8 cellular contexts compared by ENCODE assay signal in genomic region chr19:49528211-49528771, GRCh38. TPM values are rescaled to one million over a fixed set of nuclear protein-coding genes. Genes with fewer than 3 reads are reported as not detected.
DNase-seq lines count a peak whose midpoint lies in the region; ATAC-seq, FAIRE-seq and TF ChIP-seq lines count a peak whose summit lies in the region.

No MANE protein-coding gene starts in this region.

- H3K4me3 ChIP-seq in K562, result peak overlapping the region; percentile 44
- peak overlapping the region; percentile 16 to 26 (median 22) for H3K4me3 ChIP-seq in right lobe of liver
- peak overlapping the region; percentile 52 to 54 for H3K4me3 ChIP-seq in tibial artery

- no peaks in the 10 kb centered on the region for H3K79me2 ChIP-seq in K562 (ENCODE audit: control insufficient read depth, insufficient read depth, low read length)

- H3K36me3 ChIP-seq in K562 (ENCODE audit: control insufficient read depth, insufficient read depth, low read length), result no peaks in the 10 kb centered on the region
- peaks cover 0 to 60% (median 5%) of the 10 kb centered on the region in 4 donors for H3K36me3 ChIP-seq in right lobe of liver
- peaks cover 0 to 21% (median 0%) of the 10 kb centered on the region in 3 donors for H3K36me3 ChIP-seq in tibial artery

- CTCF ChIA-PET in activated CD4-positive, alpha-beta T cell treated with anti-CD3 and anti-CD28 coated beads, Interleukin-2, amount 10 ng/mL, durations not matched to agents 7 days and 5 days (lab: Charles Lee), result interaction anchor here (0.8 to 1.9 kb wide), 8 partner anchors 13 to 130 kb away, joined by 3 to 8 read pairs (median 4); no protein-coding TSS in a partner anchor
- CTCF ChIA-PET in K562 (lab: Yijun Ruan, JAX; ENCODE audit: low intra/inter-chr PET ratio), result interaction anchor here (0.6 kb wide), 1 partner anchor 31 kb away, joined by 4 read pairs; no protein-coding TSS in a partner anchor

- no peaks in the 10 kb centered on the region for H3K9me1 ChIP-seq in K562 (ENCODE audit: control insufficient read depth, insufficient read depth, low read length)

- peak overlapping the region; percentile 73 for H3K4me3 Mint-ChIP-seq in activated CD4-positive, alpha-beta T cell treated with anti-CD3 and anti-CD28 coated beads, Interleukin-2, amount 10 ng/mL, durations not matched to agents 7 days and 5 days

- POLR2A ChIA-PET in activated CD4-positive, alpha-beta T cell treated with anti-CD3 and anti-CD28 coated beads, Interleukin-2, amount 10 ng/mL, durations not matched to agents 7 days and 5 days (lab: Charles Lee), result no interaction called here
- POLR2A ChIA-PET in K562 (lab: Yijun Ruan, JAX), result interaction anchor here (0.8 to 1.4 kb wide), 8 partner anchors 16 to 609 kb away, joined by 3 to 14 read pairs (median 4); partner anchors contain the start of genes NOSIP and RPS11

- FAIRE-seq in K562 (lab: Jason Lieb, UNC) (no peak), H54 (lab: Jason Lieb, UNC) (no peak)

- H3K27ac Mint-ChIP-seq in activated CD4-positive, alpha-beta T cell treated with anti-CD3 and anti-CD28 coated beads, Interleukin-2, amount 10 ng/mL, durations not matched to agents 7 days and 5 days, result peak overlapping the region; percentile 57

- peak overlapping the region; percentile 94 for H2AFZ ChIP-seq in K562 (ENCODE audit: low read depth, low read length)

- no peaks in the 10 kb centered on the region for H3K36me3 Mint-ChIP-seq in activated CD4-positive, alpha-beta T cell treated with anti-CD3 and anti-CD28 coated beads, Interleukin-2, amount 10 ng/mL, durations not matched to agents 7 days and 5 days (ENCODE audit: low read depth)

- H3K27me3 Mint-ChIP-seq in activated CD4-positive, alpha-beta T cell treated with anti-CD3 and anti-CD28 coated beads, Interleukin-2, amount 10 ng/mL, durations not matched to agents 7 days and 5 days, result peaks cover 4% of the 10 kb centered on the region

- H3K4me1 ChIP-seq in K562 (replicated peaks in 1 of 2; ENCODE audit: control insufficient read depth in 2 of 2, insufficient read depth in 2 of 2, low read length in 2 of 2) (peaks cover 10 to 40% of the 10 kb centered on the region in 2 experiments; a peak in 4 of 5 replicates), right lobe of liver (no peaks in the 10 kb centered on the region), tibial artery (peaks cover 0 to 24% (median 12%) of the 10 kb centered on the region in 4 donors)

- H3K27me3 ChIP-seq in K562 (ENCODE audit: control insufficient read depth in 2 of 2, insufficient read depth in 2 of 2, low read length in 2 of 2) (no peaks in the 10 kb centered on the region), right lobe of liver (no peaks in the 10 kb centered on the region), tibial artery (no peaks in the 10 kb centered on the region)

- TF ChIP-seq RAD21 in K562 (CRISPR knock-in tag; conservative IDR thresholded peaks at IDR 0.05 in 1 of 2, IDR thresholded peaks at IDR 0.05 in 1 of 2), result no peak

- no peak for TF ChIP-seq EP300 in K562 (IDR thresholded peaks at IDR 0.05; ENCODE audit: low read length)

- no peak for DNase-seq in activated CD4-positive, alpha-beta T cell treated with anti-CD3 and anti-CD28 coated beads, Interleukin-2, amount 10 ng/mL, durations not matched to agents 7 days and 5 days
- no peak for DNase-seq in activated CD4-positive, alpha-beta T cell treated with anti-CD3 and anti-CD28 coated beads, Interleukin-2, amount 50 U/mL, for 48 hours
- DNase-seq in K562 (ENCODE audit: extremely low read depth in 1 of 4, low spot score in 3 of 4), result peak in 2 of 4 experiments; percentile 8 to 10
- DNase-seq in right lobe of liver, result no peak
- DNase-seq in tibial artery, result peak; percentile 53 to 75
- no peak for DNase-seq in H54 (ENCODE audit: insufficient read length, low spot score)
- no peak for DNase-seq in iPS-NIHi11 (ENCODE audit: low spot score)

- TF ChIP-seq CTCF in K562 (IDR thresholded peaks at IDR 0.05 in 2 of 3, conservative IDR thresholded peaks at IDR 0.05 in 1 of 3; ENCODE audit: insufficient read depth in 2 of 3, low read depth in 1 of 3, low read length in 3 of 3), result no peak
- TF ChIP-seq CTCF in right lobe of liver (IDR thresholded peaks at IDR 0.05), result no peak
- TF ChIP-seq CTCF in tibial artery (IDR thresholded peaks at IDR 0.05), result no peak

- in situ Hi-C loops in K562 (cut with MboI), result no loop called here

- WGBS in K562 (ENCODE audit: insufficient coverage, low coverage, missing lambda C conversion rate), result 33% methylated on average over 20 of the region's 25 CpGs
- 68% methylated on average over 18 of the region's 25 CpGs for WGBS in right lobe of liver (ENCODE audit: insufficient coverage, low coverage, low lambda C conversion rate, missing lambda C conversion rate)

- H3K9me3 Mint-ChIP-seq in activated CD4-positive, alpha-beta T cell treated with anti-CD3 and anti-CD28 coated beads, Interleukin-2, amount 10 ng/mL, durations not matched to agents 7 days and 5 days, result no peaks in the 10 kb centered on the region

- BruUV-seq in K562 (replicated peaks; lab: Mats Ljungman, UMichigan), result TSS peak; percentile 90

- TF ChIP-seq POLR2A in K562 (conservative IDR thresholded peaks at IDR 0.05), result no peak
- no peak for TF ChIP-seq POLR2A in right lobe of liver (IDR thresholded peaks at IDR 0.05)
- TF ChIP-seq POLR2A in H54 (IDR thresholded peaks at IDR 0.05; ENCODE audit: low read depth, low read length), result no peak

- H3K4me1 Mint-ChIP-seq in activated CD4-positive, alpha-beta T cell treated with anti-CD3 and anti-CD28 coated beads, Interleukin-2, amount 10 ng/mL, durations not matched to agents 7 days and 5 days, result peaks cover 26% of the 10 kb centered on the region

- H3K9me3 ChIP-seq in K562 (replicated peaks; ENCODE audit: control insufficient read depth, insufficient read depth, low read depth, low read length) (no peaks in the 10 kb centered on the region), right lobe of liver (no peaks in the 10 kb centered on the region), tibial artery (no peaks in the 10 kb centered on the region)

- no peak for ATAC-seq in K562
- peak in 3 of 4 donors; percentile 13 to 24 (median 17) for ATAC-seq in right lobe of liver
- ATAC-seq in HG03139 (IDR thresholded peaks at IDR 0.05; ENCODE audit: unreplicated experiment), result no peak

- peak overlapping the region; percentile 82 for H3K4me2 ChIP-seq in K562 (ENCODE audit: insufficient read depth, low read length)

- peak overlapping the region; percentile 60 to 93; a peak in 3 of 4 replicates for H3K9ac ChIP-seq in K562 (ENCODE audit: insufficient read depth in 1 of 2, low read depth in 2 of 2, low read length in 2 of 2)

- intact Hi-C loops in K562 (cut with micrococcal nuclease), result no loop called here
- intact Hi-C loops in right lobe of liver (cut with DNase I), result no loop called here
- intact Hi-C loops in tibial artery (cut with DNase I; ENCODE audit: low total_unique reads), result no loop called here

- H4K20me1 ChIP-seq in K562 (replicated peaks; ENCODE audit: control insufficient read depth, insufficient read depth, low read length), result no peaks in the 10 kb centered on the region

- H3K27ac ChIP-seq in K562 (ENCODE audit: extremely low read depth, low read depth, low read length) (no peak overlapping the region), right lobe of liver (peak overlapping the region in 2 of 3 donors; percentile 16 to 24), tibial artery (peak overlapping the region; percentile 61 to 74)

RNA-seq across cellular contexts. Expression of gene RCN3, which starts 0.5 kb away (rescaled TPM):
- total RNA-seq in activated CD4-positive, alpha-beta T cell treated with anti-CD3 and anti-CD28 coated beads, Interleukin-2, amount 10 ng/mL, durations not matched to agents 7 days and 5 days, result 1 to 10 TPM; 4.2 TPM
- total RNA-seq in K562 (2011; cell fraction: chromatin; rRNA removed; ENCODE audit: low replicate concordance), result 2.7 and 4.6 TPM in 2 replicates
- total RNA-seq in K562 (2011; cell fraction: nucleolus; rRNA removed), result 6.2 and 9.2 TPM in 2 replicates
- 6.4 and 6.9 TPM in 2 replicates for total RNA-seq in K562 (2011; cell fraction: nucleoplasm; rRNA removed)
- total RNA-seq in K562 (2014; rRNA removed) (14.1 and 17.7 TPM in 2 replicates), K562 (2014; rRNA removed; fragmentation: Illumina TruSeq; extraction: Trizol) (0.70 and 1.3 TPM in 2 replicates), K562 (2015; rRNA removed; fragmentation: Illumina TruSeq; extraction: Trizol) (2.6 and 3.2 TPM in 2 replicates), K562 (2021) (9.0 TPM in 2 replicates), right lobe of liver (10 to 100 TPM in 3 of 6 experiments, 1 to 10 TPM in 3; 5.3 to 18.0 (median 10.9) TPM)
- polyA plus RNA-seq in K562 (2011; rRNA removed) (1.6 and 3.3 TPM in 2 replicates), K562 (2014; fragmentation: Illumina TruSeq; extraction: Trizol) (2.0 and 6.4 TPM in 2 replicates), K562 (2014; fragmentation: Nextera tagmentation; extraction: Ambion mirVana) (under 1 TPM; 0.43 to 0.76 TPM), K562 (2014; rRNA removed) (4.9 and 6.8 TPM in 2 replicates)
- polyA plus RNA-seq in K562 (2011; cell fraction: cytosol; rRNA removed), result 4.5 and 6.6 TPM in 2 replicates
- polyA plus RNA-seq in K562 (2011; cell fraction: nucleus; rRNA removed), result 5.2 TPM in 2 replicates
- 4.2 and 4.7 TPM in 2 replicates for polyA plus RNA-seq in K562 (2012)
- 0.15 and 0.25 TPM in 2 replicates for polyA minus RNA-seq in K562 (2011; rRNA and poly(A)+ RNA removed)
- polyA minus RNA-seq in K562 (2011; cell fraction: cytosol; rRNA and poly(A)+ RNA removed), result 3.2 and 8.5 TPM in 2 replicates
- polyA minus RNA-seq in K562 (2011; cell fraction: nucleus; rRNA and poly(A)+ RNA removed), result 1.5 and 2.7 TPM in 2 replicates

RNA-seq across cellular contexts. Expression of gene FCGRT, which starts 15.8 kb away (rescaled TPM):
- 10 to 100 TPM; 25.0 to 27.4 TPM for total RNA-seq in activated CD4-positive, alpha-beta T cell treated with anti-CD3 and anti-CD28 coated beads, Interleukin-2, amount 10 ng/mL, durations not matched to agents 7 days and 5 days
- 2.5 and 8.7 TPM in 2 replicates for total RNA-seq in K562 (2011; cell fraction: chromatin; rRNA removed; ENCODE audit: low replicate concordance)
- total RNA-seq in K562 (2011; cell fraction: nucleolus; rRNA removed), result 5.9 and 8.0 TPM in 2 replicates
- total RNA-seq in K562 (2011; cell fraction: nucleoplasm; rRNA removed), result 4.7 and 6.6 TPM in 2 replicates
- total RNA-seq in K562 (2014; rRNA removed) (0.77 and 2.8 TPM in 2 replicates), K562 (2014; rRNA removed; fragmentation: Illumina TruSeq; extraction: Trizol) (0.38 and 1.1 TPM in 2 replicates), K562 (2015; rRNA removed; fragmentation: Illumina TruSeq; extraction: Trizol) (1.2 and 1.7 TPM in 2 replicates), K562 (2021) (2.2 and 4.0 TPM in 2 replicates), right lobe of liver (100 to 1,000 TPM; 123 to 335 (median 245) TPM)
- polyA plus RNA-seq in K562 (2011; rRNA removed) (1.0 and 8.6 TPM in 2 replicates), K562 (2014; fragmentation: Illumina TruSeq; extraction: Trizol) (1.4 and 1.6 TPM in 2 replicates), K562 (2014; fragmentation: Nextera tagmentation; extraction: Ambion mirVana) (under 1 TPM; 0.11 to 0.18 TPM), K562 (2014; rRNA removed) (1.8 and 2.2 TPM in 2 replicates)
- 2.7 and 9.7 TPM in 2 replicates for polyA plus RNA-seq in K562 (2011; cell fraction: cytosol; rRNA removed)
- polyA plus RNA-seq in K562 (2011; cell fraction: nucleus; rRNA removed), result 3.4 and 18.3 TPM in 2 replicates
- 3.5 and 7.8 TPM in 2 replicates for polyA plus RNA-seq in K562 (2012)
- 0.56 and 3.3 TPM in 2 replicates for polyA minus RNA-seq in K562 (2011; rRNA and poly(A)+ RNA removed)
- 1.4 and 10.9 TPM in 2 replicates for polyA minus RNA-seq in K562 (2011; cell fraction: cytosol; rRNA and poly(A)+ RNA removed)
- polyA minus RNA-seq in K562 (2011; cell fraction: nucleus; rRNA and poly(A)+ RNA removed), result 0.40 and 2.1 TPM in 2 replicates

RNA-seq across cellular contexts. Expression of gene RPS11, which starts 32.1 kb away (rescaled TPM):
- 1,000 to 10,000 TPM; 1,996 to 2,084 TPM for total RNA-seq in activated CD4-positive, alpha-beta T cell treated with anti-CD3 and anti-CD28 coated beads, Interleukin-2, amount 10 ng/mL, durations not matched to agents 7 days and 5 days
- 240 and 424 TPM in 2 replicates for total RNA-seq in K562 (2011; cell fraction: chromatin; rRNA removed; ENCODE audit: low replicate concordance)
- 713 and 872 TPM in 2 replicates for total RNA-seq in K562 (2011; cell fraction: nucleolus; rRNA removed)
- 819 and 1,369 TPM in 2 replicates for total RNA-seq in K562 (2011; cell fraction: nucleoplasm; rRNA removed)
- total RNA-seq in K562 (2014; rRNA removed) (4,429 and 4,457 TPM in 2 replicates), K562 (2014; rRNA removed; fragmentation: Illumina TruSeq; extraction: Trizol) (3,727 and 4,095 TPM in 2 replicates), K562 (2015; rRNA removed; fragmentation: Illumina TruSeq; extraction: Trizol) (4,584 and 4,811 TPM in 2 replicates), K562 (2021) (2,569 and 2,586 TPM in 2 replicates), right lobe of liver (1,000 to 10,000 TPM in 2 of 6 experiments, 100 to 1,000 TPM in 4; 417 to 1,739 (median 617) TPM)
- polyA plus RNA-seq in K562 (2011; rRNA removed) (3,634 and 4,412 TPM in 2 replicates), K562 (2014; fragmentation: Illumina TruSeq; extraction: Trizol) (9,049 and 9,152 TPM in 2 replicates), K562 (2014; fragmentation: Nextera tagmentation; extraction: Ambion mirVana) (1,000 to 10,000 TPM; 3,635 to 4,338 TPM), K562 (2014; rRNA removed) (4,533 and 5,388 TPM in 2 replicates)
- 6,629 and 8,365 TPM in 2 replicates for polyA plus RNA-seq in K562 (2011; cell fraction: cytosol; rRNA removed)
- polyA plus RNA-seq in K562 (2011; cell fraction: nucleus; rRNA removed), result 1,560 and 2,176 TPM in 2 replicates
- 4,370 and 4,381 TPM in 2 replicates for polyA plus RNA-seq in K562 (2012)
- polyA minus RNA-seq in K562 (2011; rRNA and poly(A)+ RNA removed), result 1,200 and 1,243 TPM in 2 replicates
- 776 and 786 TPM in 2 replicates for polyA minus RNA-seq in K562 (2011; cell fraction: cytosol; rRNA and poly(A)+ RNA removed)
- polyA minus RNA-seq in K562 (2011; cell fraction: nucleus; rRNA and poly(A)+ RNA removed), result 241 and 515 TPM in 2 replicates

RNA-seq across cellular contexts. Expression of gene RPL13A, which starts 40.9 kb away (rescaled TPM):
- 1,000 to 10,000 TPM; 2,327 to 2,349 TPM for total RNA-seq in activated CD4-positive, alpha-beta T cell treated with anti-CD3 and anti-CD28 coated beads, Interleukin-2, amount 10 ng/mL, durations not matched to agents 7 days and 5 days
- total RNA-seq in K562 (2011; cell fraction: chromatin; rRNA removed; ENCODE audit: low replicate concordance), result 424 and 920 TPM in 2 replicates
- total RNA-seq in K562 (2011; cell fraction: nucleolus; rRNA removed), result 1,992 and 2,335 TPM in 2 replicates
- total RNA-seq in K562 (2011; cell fraction: nucleoplasm; rRNA removed), result 1,435 and 2,039 TPM in 2 replicates
- total RNA-seq in K562 (2014; rRNA removed) (4,435 and 4,908 TPM in 2 replicates), K562 (2014; rRNA removed; fragmentation: Illumina TruSeq; extraction: Trizol) (1,693 and 1,744 TPM in 2 replicates), K562 (2015; rRNA removed; fragmentation: Illumina TruSeq; extraction: Trizol) (2,336 and 2,363 TPM in 2 replicates), K562 (2021) (3,484 and 3,598 TPM in 2 replicates), right lobe of liver (100 to 1,000 TPM; 675 to 992 (median 801) TPM)
- polyA plus RNA-seq in K562 (2011; rRNA removed) (3,377 and 4,740 TPM in 2 replicates), K562 (2014; fragmentation: Illumina TruSeq; extraction: Trizol) (2,949 and 2,951 TPM in 2 replicates), K562 (2014; fragmentation: Nextera tagmentation; extraction: Ambion mirVana) (1,000 to 10,000 TPM; 2,516 to 2,665 TPM), K562 (2014; rRNA removed) (5,374 and 5,482 TPM in 2 replicates)
- polyA plus RNA-seq in K562 (2011; cell fraction: cytosol; rRNA removed), result 4,156 and 5,491 TPM in 2 replicates
- polyA plus RNA-seq in K562 (2011; cell fraction: nucleus; rRNA removed), result 2,583 and 2,819 TPM in 2 replicates
- polyA plus RNA-seq in K562 (2012), result 5,015 and 6,183 TPM in 2 replicates
- 823 and 942 TPM in 2 replicates for polyA minus RNA-seq in K562 (2011; rRNA and poly(A)+ RNA removed)
- 967 and 1,445 TPM in 2 replicates for polyA minus RNA-seq in K562 (2011; cell fraction: cytosol; rRNA and poly(A)+ RNA removed)
- 1,358 and 2,443 TPM in 2 replicates for polyA minus RNA-seq in K562 (2011; cell fraction: nucleus; rRNA and poly(A)+ RNA removed)

RNA-seq across cellular contexts. Expression of gene NOSIP, which starts 52.1 kb away (rescaled TPM):
- total RNA-seq in activated CD4-positive, alpha-beta T cell treated with anti-CD3 and anti-CD28 coated beads, Interleukin-2, amount 10 ng/mL, durations not matched to agents 7 days and 5 days, result 100 to 1,000 TPM; 288 TPM
- total RNA-seq in K562 (2011; cell fraction: chromatin; rRNA removed; ENCODE audit: low replicate concordance), result 37.6 and 115 TPM in 2 replicates
- 84.5 and 91.1 TPM in 2 replicates for total RNA-seq in K562 (2011; cell fraction: nucleolus; rRNA removed)
- 70.0 and 84.8 TPM in 2 replicates for total RNA-seq in K562 (2011; cell fraction: nucleoplasm; rRNA removed)
- total RNA-seq in K562 (2014; rRNA removed) (153 and 184 TPM in 2 replicates), K562 (2014; rRNA removed; fragmentation: Illumina TruSeq; extraction: Trizol) (29.5 and 44.9 TPM in 2 replicates), K562 (2015; rRNA removed; fragmentation: Illumina TruSeq; extraction: Trizol) (109 and 112 TPM in 2 replicates), K562 (2021) (118 and 130 TPM in 2 replicates), right lobe of liver (10 to 100 TPM; 16.2 to 31.9 (median 23.2) TPM)
- polyA plus RNA-seq in K562 (2011; rRNA removed) (79.9 and 94.3 TPM in 2 replicates), K562 (2014; fragmentation: Illumina TruSeq; extraction: Trizol) (56.7 and 111 TPM in 2 replicates), K562 (2014; fragmentation: Nextera tagmentation; extraction: Ambion mirVana) (10 to 100 TPM; 14.4 to 42.1 TPM), K562 (2014; rRNA removed) (147 and 151 TPM in 2 replicates)
- polyA plus RNA-seq in K562 (2011; cell fraction: cytosol; rRNA removed), result 138 and 295 TPM in 2 replicates
- 106 and 158 TPM in 2 replicates for polyA plus RNA-seq in K562 (2011; cell fraction: nucleus; rRNA removed)
- polyA plus RNA-seq in K562 (2012), result 116 and 136 TPM in 2 replicates
- polyA minus RNA-seq in K562 (2011; rRNA and poly(A)+ RNA removed), result 47.8 and 60.4 TPM in 2 replicates
- polyA minus RNA-seq in K562 (2011; cell fraction: cytosol; rRNA and poly(A)+ RNA removed), result 60.8 and 65.8 TPM in 2 replicates
- 29.6 and 41.9 TPM in 2 replicates for polyA minus RNA-seq in K562 (2011; cell fraction: nucleus; rRNA and poly(A)+ RNA removed)

Comparison
In these comparisons a context has a peak if more than half of its experiments do, and no peak if none do; other contexts are left out.
1. DNase-seq: peak in tibial artery (2 of 2); none in activated CD4-positive, alpha-beta T cell treated with anti-CD3 and anti-CD28 coated beads, Interleukin-2, amount 10 ng/mL, durations not matched to agents 7 days and 5 days (single experiment), activated CD4-positive, alpha-beta T cell treated with anti-CD3 and anti-CD28 coated beads, Interleukin-2, amount 50 U/mL, for 48 hours (0 of 2), right lobe of liver (0 of 3), H54 (single experiment) and iPS-NIHi11 (single experiment).
2. ATAC-seq: peak in right lobe of liver (3 of 4); none in K562 (single experiment) and HG03139 (single experiment).
3. Peak in every context shown above with its lines, with median percentiles within 50 percentile points of each other: H3K4me3 ChIP-seq.